1 cellular context compared by ENCODE assay signal in the genomic region with DNA sequence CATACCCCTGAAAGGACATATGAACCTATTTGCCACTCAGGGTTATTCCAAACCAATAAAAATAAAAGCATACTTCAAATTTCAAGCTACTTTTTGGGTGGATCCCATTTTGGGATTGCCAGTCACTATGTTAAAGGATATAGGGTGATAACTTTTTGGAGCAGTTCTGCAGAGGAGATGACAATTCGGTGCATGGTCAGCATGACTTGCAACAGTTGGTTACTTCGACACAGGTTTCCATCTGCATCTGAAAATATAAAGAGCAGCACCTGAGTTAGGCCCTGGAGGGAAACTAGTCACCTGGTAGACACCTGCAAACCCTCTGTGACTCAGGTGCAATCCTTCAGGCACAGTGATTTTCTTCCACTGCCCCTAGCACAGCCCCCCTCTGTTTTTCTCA.
TF ChIP-seq lines count a peak whose summit lies in the region.

No MANE protein-coding gene starts in this region.

TF ChIP-seq in K562, 482 proteins besides CTCF, POLR2A, EP300 and RAD21 (continued from another document):
- TF ChIP-seq, protein P1, sequence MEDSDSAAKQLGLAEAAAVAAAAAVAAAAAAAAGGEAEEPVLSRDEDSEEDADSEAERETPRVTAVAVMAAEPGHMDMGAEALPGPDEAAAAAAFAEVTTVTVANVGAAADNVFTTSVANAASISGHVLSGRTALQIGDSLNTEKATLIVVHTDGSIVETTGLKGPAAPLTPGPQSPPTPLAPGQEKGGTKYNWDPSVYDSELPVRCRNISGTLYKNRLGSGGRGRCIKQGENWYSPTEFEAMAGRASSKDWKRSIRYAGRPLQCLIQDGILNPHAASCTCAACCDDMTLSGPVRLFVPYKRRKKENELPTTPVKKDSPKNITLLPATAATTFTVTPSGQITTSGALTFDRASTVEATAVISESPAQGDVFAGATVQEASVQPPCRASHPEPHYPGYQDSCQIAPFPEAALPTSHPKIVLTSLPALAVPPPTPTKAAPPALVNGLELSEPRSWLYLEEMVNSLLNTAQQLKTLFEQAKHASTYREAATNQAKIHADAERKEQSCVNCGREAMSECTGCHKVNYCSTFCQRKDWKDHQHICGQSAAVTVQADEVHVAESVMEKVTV (CRISPR knock-in tag; IDR thresholded peaks at IDR 0.05): no peak
- no peak for TF ChIP-seq NR4A1 (CRISPR knock-in tag; IDR thresholded peaks at IDR 0.05)
- no peak for TF ChIP-seq NR4A1 (tag; IDR thresholded peaks at IDR 0.05)
- TF ChIP-seq DPF2 (IDR thresholded peaks at IDR 0.05): no peak
- TF ChIP-seq RB1 (IDR thresholded peaks at IDR 0.05; ENCODE audit: low read depth): no peak
- no peak for TF ChIP-seq ZNF232 (CRISPR knock-in tag; IDR thresholded peaks at IDR 0.05)
- no peak for TF ChIP-seq XRCC3 (IDR thresholded peaks at IDR 0.05)
- TF ChIP-seq HDAC6 (IDR thresholded peaks at IDR 0.05; ENCODE audit: low read depth, low read length): no peak
- no peak for TF ChIP-seq EHMT2 (IDR thresholded peaks at IDR 0.05)
- TF ChIP-seq, protein P2, sequence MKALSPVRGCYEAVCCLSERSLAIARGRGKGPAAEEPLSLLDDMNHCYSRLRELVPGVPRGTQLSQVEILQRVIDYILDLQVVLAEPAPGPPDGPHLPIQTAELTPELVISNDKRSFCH (CRISPR knock-in tag; IDR thresholded peaks at IDR 0.05): no peak
- TF ChIP-seq, protein P2 (tag; IDR thresholded peaks at IDR 0.05): no peak
- TF ChIP-seq TRIM28 (IDR thresholded peaks at IDR 0.05): no peak
- TF ChIP-seq MAFF (IDR thresholded peaks at IDR 0.05; ENCODE audit: low read length): peak; percentile 22; the same call in 1 of the 2 replicates
- TF ChIP-seq THRAP3 (IDR thresholded peaks at IDR 0.05; ENCODE audit: borderline replicate concordance): no peak
- TF ChIP-seq, protein P3, sequence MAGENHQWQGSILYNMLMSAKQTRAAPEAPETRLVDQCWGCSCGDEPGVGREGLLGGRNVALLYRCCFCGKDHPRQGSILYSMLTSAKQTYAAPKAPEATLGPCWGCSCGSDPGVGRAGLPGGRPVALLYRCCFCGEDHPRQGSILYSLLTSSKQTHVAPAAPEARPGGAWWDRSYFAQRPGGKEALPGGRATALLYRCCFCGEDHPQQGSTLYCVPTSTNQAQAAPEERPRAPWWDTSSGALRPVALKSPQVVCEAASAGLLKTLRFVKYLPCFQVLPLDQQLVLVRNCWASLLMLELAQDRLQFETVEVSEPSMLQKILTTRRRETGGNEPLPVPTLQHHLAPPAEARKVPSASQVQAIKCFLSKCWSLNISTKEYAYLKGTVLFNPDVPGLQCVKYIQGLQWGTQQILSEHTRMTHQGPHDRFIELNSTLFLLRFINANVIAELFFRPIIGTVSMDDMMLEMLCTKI (IDR thresholded peaks at IDR 0.05; ENCODE audit: partially characterized antibody): no peak
- peak; percentile 76 for TF ChIP-seq MAFG (tag; conservative IDR thresholded peaks at IDR 0.05)
- no peak for TF ChIP-seq YBX1 (IDR thresholded peaks at IDR 0.05)
- TF ChIP-seq CEBPB (tag; IDR thresholded peaks at IDR 0.05): no peak
- no peak for TF ChIP-seq POLR3G (IDR thresholded peaks at IDR 0.05; ENCODE audit: extremely low read depth, insufficient read length, insufficient replicate concordance)
- no peak for TF ChIP-seq ZFP1 (CRISPR knock-in tag; IDR thresholded peaks at IDR 0.05)
- TF ChIP-seq, protein P4, sequence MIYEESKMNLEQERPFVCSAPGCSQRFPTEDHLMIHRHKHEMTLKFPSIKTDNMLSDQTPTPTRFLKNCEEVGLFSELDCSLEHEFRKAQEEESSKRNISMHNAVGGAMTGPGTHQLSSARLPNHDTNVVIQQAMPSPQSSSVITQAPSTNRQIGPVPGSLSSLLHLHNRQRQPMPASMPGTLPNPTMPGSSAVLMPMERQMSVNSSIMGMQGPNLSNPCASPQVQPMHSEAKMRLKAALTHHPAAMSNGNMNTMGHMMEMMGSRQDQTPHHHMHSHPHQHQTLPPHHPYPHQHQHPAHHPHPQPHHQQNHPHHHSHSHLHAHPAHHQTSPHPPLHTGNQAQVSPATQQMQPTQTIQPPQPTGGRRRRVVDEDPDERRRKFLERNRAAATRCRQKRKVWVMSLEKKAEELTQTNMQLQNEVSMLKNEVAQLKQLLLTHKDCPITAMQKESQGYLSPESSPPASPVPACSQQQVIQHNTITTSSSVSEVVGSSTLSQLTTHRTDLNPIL (CRISPR knock-in tag; IDR thresholded peaks at IDR 0.05): no peak
- no peak for TF ChIP-seq HDAC3 (IDR thresholded peaks at IDR 0.05; ENCODE audit: borderline replicate concordance, partially characterized antibody)
- no peak for TF ChIP-seq ZNF140 (CRISPR knock-in tag; IDR thresholded peaks at IDR 0.05)
- no peak for TF ChIP-seq ZFX (CRISPR knock-in tag; IDR thresholded peaks at IDR 0.05)
- no peak for TF ChIP-seq CBX2 (IDR thresholded peaks at IDR 0.05; ENCODE audit: insufficient read depth, low read length, poor library complexity, severe bottlenecking)
- no peak for TF ChIP-seq NR2C2 (CRISPR knock-in tag; IDR thresholded peaks at IDR 0.05)
- no peak for TF ChIP-seq NR2C2 (tag; IDR thresholded peaks at IDR 0.05)
- TF ChIP-seq HNRNPH1 (optimal IDR thresholded peaks at IDR 0.05; ENCODE audit: low read depth, low read length): no peak
- TF ChIP-seq TAF7 (tag; IDR thresholded peaks at IDR 0.05): no peak
- no peak for TF ChIP-seq GATAD2B (IDR thresholded peaks at IDR 0.05; ENCODE audit: borderline replicate concordance)
- no peak for TF ChIP-seq YY1 (IDR thresholded peaks at IDR 0.05; ENCODE audit: borderline replicate concordance in 1 of 3, control insufficient read depth in 1 of 3, extremely low read depth in 1 of 3, insufficient read depth in 3 of 3, insufficient read length in 1 of 3, insufficient replicate concordance in 2 of 3, low read depth in 1 of 3, low read length in 2 of 3)
- no peak for TF ChIP-seq LARP7 (IDR thresholded peaks at IDR 0.05)
- TF ChIP-seq MAFK (IDR thresholded peaks at IDR 0.05; ENCODE audit: low read length): peak; percentile 55; the same call in 1 of the 2 replicates
- no peak for TF ChIP-seq DMBX1 (CRISPR knock-in tag; IDR thresholded peaks at IDR 0.05; ENCODE audit: borderline replicate concordance)
- no peak for TF ChIP-seq PHF8 (IDR thresholded peaks at IDR 0.05; ENCODE audit: borderline replicate concordance, low read length)
- peak; percentile 47 for TF ChIP-seq NFE2 (IDR thresholded peaks at IDR 0.05; ENCODE audit: low read depth)
- no peak for TF ChIP-seq ZNF23 (CRISPR knock-in tag; IDR thresholded peaks at IDR 0.05)
- TF ChIP-seq ZNF184 (CRISPR knock-in tag; IDR thresholded peaks at IDR 0.05): no peak
- TF ChIP-seq, protein P5, sequence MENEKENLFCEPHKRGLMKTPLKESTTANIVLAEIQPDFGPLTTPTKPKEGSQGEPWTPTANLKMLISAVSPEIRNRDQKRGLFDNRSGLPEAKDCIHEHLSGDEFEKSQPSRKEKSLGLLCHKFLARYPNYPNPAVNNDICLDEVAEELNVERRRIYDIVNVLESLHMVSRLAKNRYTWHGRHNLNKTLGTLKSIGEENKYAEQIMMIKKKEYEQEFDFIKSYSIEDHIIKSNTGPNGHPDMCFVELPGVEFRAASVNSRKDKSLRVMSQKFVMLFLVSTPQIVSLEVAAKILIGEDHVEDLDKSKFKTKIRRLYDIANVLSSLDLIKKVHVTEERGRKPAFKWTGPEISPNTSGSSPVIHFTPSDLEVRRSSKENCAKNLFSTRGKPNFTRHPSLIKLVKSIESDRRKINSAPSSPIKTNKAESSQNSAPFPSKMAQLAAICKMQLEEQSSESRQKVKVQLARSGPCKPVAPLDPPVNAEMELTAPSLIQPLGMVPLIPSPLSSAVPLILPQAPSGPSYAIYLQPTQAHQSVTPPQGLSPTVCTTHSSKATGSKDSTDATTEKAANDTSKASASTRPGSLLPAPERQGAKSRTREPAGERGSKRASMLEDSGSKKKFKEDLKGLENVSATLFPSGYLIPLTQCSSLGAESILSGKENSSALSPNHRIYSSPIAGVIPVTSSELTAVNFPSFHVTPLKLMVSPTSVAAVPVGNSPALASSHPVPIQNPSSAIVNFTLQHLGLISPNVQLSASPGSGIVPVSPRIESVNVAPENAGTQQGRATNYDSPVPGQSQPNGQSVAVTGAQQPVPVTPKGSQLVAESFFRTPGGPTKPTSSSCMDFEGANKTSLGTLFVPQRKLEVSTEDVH (IDR thresholded peaks at IDR 0.05; ENCODE audit: low read depth, partially characterized antibody): no peak
- TF ChIP-seq ZNF197 (CRISPR knock-in tag; IDR thresholded peaks at IDR 0.05; ENCODE audit: low read depth): no peak
- TF ChIP-seq JUND (IDR thresholded peaks at IDR 0.05; ENCODE audit: borderline replicate concordance, low read depth, low read length): no peak
- 0 out of 3 replicates have a peak, but pooled peaks have one; percentile 11 for TF ChIP-seq JUND (tag; IDR thresholded peaks at IDR 0.05; ENCODE audit: borderline replicate concordance, low read depth, low read length)
- no peak for TF ChIP-seq SMARCE1 (IDR thresholded peaks at IDR 0.05)
- no peak for TF ChIP-seq KLF13 (tag; IDR thresholded peaks at IDR 0.05; ENCODE audit: borderline replicate concordance, low read depth)
- TF ChIP-seq KDM5B (IDR thresholded peaks at IDR 0.05; ENCODE audit: insufficient replicate concordance, low read depth, low read length): no peak
- TF ChIP-seq C11orf30 (IDR thresholded peaks at IDR 0.05; ENCODE audit: low read depth): peak; percentile 78
- TF ChIP-seq ZNF589 (CRISPR knock-in tag; IDR thresholded peaks at IDR 0.05; ENCODE audit: low read depth): no peak
- TF ChIP-seq, protein P6, sequence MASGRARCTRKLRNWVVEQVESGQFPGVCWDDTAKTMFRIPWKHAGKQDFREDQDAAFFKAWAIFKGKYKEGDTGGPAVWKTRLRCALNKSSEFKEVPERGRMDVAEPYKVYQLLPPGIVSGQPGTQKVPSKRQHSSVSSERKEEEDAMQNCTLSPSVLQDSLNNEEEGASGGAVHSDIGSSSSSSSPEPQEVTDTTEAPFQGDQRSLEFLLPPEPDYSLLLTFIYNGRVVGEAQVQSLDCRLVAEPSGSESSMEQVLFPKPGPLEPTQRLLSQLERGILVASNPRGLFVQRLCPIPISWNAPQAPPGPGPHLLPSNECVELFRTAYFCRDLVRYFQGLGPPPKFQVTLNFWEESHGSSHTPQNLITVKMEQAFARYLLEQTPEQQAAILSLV (tag; IDR thresholded peaks at IDR 0.05): no peak
- TF ChIP-seq FOXK2 (conservative IDR thresholded peaks at IDR 0.05 in 1 of 2, IDR thresholded peaks at IDR 0.05 in 1 of 2; ENCODE audit: low read depth in 2 of 2): no peak
- TF ChIP-seq, protein P7, sequence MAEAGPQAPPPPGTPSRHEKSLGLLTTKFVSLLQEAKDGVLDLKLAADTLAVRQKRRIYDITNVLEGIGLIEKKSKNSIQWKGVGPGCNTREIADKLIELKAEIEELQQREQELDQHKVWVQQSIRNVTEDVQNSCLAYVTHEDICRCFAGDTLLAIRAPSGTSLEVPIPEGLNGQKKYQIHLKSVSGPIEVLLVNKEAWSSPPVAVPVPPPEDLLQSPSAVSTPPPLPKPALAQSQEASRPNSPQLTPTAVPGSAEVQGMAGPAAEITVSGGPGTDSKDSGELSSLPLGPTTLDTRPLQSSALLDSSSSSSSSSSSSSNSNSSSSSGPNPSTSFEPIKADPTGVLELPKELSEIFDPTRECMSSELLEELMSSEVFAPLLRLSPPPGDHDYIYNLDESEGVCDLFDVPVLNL (CRISPR knock-in tag; IDR thresholded peaks at IDR 0.05; ENCODE audit: low read depth): no peak
